1 cellular context compared by ENCODE assay signal in the genomic region with DNA sequence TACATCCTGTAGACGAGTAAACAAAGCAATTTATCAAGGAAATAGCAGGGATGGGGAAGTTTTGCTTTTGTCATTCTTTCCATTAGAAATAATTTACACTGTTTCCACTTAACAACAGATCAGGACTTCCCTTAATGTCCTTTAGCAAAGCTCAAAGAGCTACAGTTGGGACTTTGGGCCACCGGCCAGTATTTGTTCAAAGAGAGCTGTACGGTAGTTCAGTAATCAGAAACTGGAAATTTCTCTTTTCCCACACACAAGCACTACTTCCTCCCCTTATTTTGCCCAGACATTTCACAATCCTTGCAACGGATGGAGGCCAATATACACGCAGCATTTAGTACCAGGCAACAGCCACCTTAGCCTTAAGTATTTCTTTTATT.
TF ChIP-seq lines count a peak whose summit lies in the region.

No MANE protein-coding gene starts in this region.

TF ChIP-seq in HepG2, 621 proteins besides CTCF, POLR2A, EP300 and RAD21 (continued from another document and continues in another):
- TF ChIP-seq ZNF367 (CRISPR knock-in tag; IDR thresholded peaks at IDR 0.05; ENCODE audit: borderline replicate concordance) (no peak), ISL2 (CRISPR knock-in tag; IDR thresholded peaks at IDR 0.05) (peak; percentile 82), ZNF644 (CRISPR knock-in tag; IDR thresholded peaks at IDR 0.05; ENCODE audit: low read depth) (peak; percentile 90), KDM3A (CRISPR knock-in tag; IDR thresholded peaks at IDR 0.05; ENCODE audit: low read depth) (peak; percentile 65), PHF5A (CRISPR knock-in tag; IDR thresholded peaks at IDR 0.05; ENCODE audit: low read depth, unreplicated experiment) (peak; percentile 70), CBX2 (IDR thresholded peaks at IDR 0.05; ENCODE audit: low read depth, low read length) (no peak), CBX2 (CRISPR knock-in tag; IDR thresholded peaks at IDR 0.05; ENCODE audit: low read depth) (no peak), YEATS2 (CRISPR knock-in tag; IDR thresholded peaks at IDR 0.05; ENCODE audit: borderline replicate concordance) (peak; percentile 35; the same call in 1 of the 2 replicates), ZKSCAN8 (CRISPR knock-in tag; IDR thresholded peaks at IDR 0.05; ENCODE audit: borderline replicate concordance) (peak; percentile 86), REPIN1 (CRISPR knock-in tag; IDR thresholded peaks at IDR 0.05; ENCODE audit: borderline replicate concordance, low read depth) (peak; percentile 51; the same call in 1 of the 2 replicates), FIP1L1 (IDR thresholded peaks at IDR 0.05; ENCODE audit: borderline replicate concordance, insufficient read depth, low read depth, low read length) (no peak), HNF4A (CRISPR knock-in tag; IDR thresholded peaks at IDR 0.05) (peak; percentile 93), ZNF75D (CRISPR knock-in tag; IDR thresholded peaks at IDR 0.05; ENCODE audit: borderline replicate concordance) (no peak), ZNF614 (CRISPR knock-in tag; IDR thresholded peaks at IDR 0.05; ENCODE audit: borderline replicate concordance) (peak; percentile 93), ZNF331 (CRISPR knock-in tag; IDR thresholded peaks at IDR 0.05) (peak; percentile 83), PLRG1 (conservative IDR thresholded peaks at IDR 0.05) (no peak), SAP130 (CRISPR knock-in tag; IDR thresholded peaks at IDR 0.05; ENCODE audit: low read depth) (peak; percentile 87), ZNF577 (CRISPR knock-in tag; IDR thresholded peaks at IDR 0.05; ENCODE audit: borderline replicate concordance, low read depth) (no peak), TEAD3 (CRISPR knock-in tag; optimal IDR thresholded peaks at IDR 0.05; ENCODE audit: borderline replicate concordance) (peak; percentile 85), KDM6A (CRISPR knock-in tag; IDR thresholded peaks at IDR 0.05; ENCODE audit: low read depth) (peak; percentile 93), PCBP2 (optimal IDR thresholded peaks at IDR 0.05; ENCODE audit: low read depth, low read length, poor library complexity, severe bottlenecking) (no peak), PHF21A (CRISPR knock-in tag; IDR thresholded peaks at IDR 0.05) (peak; percentile 87), ZBTB20 (CRISPR knock-in tag; IDR thresholded peaks at IDR 0.05; ENCODE audit: borderline replicate concordance, low read depth) (peak; percentile 50; the same call in 1 of the 2 replicates), DR1 (CRISPR knock-in tag; IDR thresholded peaks at IDR 0.05) (no peak), ZNF34 (CRISPR knock-in tag; IDR thresholded peaks at IDR 0.05; ENCODE audit: borderline replicate concordance) (no peak), MAFF (IDR thresholded peaks at IDR 0.05; ENCODE audit: low read depth, low read length) (no peak), RELA (CRISPR knock-in tag; IDR thresholded peaks at IDR 0.05) (0 out of 2 replicates have a peak, but pooled peaks have one; percentile 61), TCF12 (IDR thresholded peaks at IDR 0.05) (no peak), TCF12 (CRISPR knock-in tag; IDR thresholded peaks at IDR 0.05) (peak; percentile 68; the same call in 1 of the 2 replicates), HNRNPH1 (optimal IDR thresholded peaks at IDR 0.05; ENCODE audit: low read depth, low read length) (no peak), ZFP41 (CRISPR knock-in tag; IDR thresholded peaks at IDR 0.05; ENCODE audit: borderline replicate concordance) (no peak), RBM39 (IDR thresholded peaks at IDR 0.05; ENCODE audit: low read depth, low read length, poor library complexity, severe bottlenecking) (no peak), IKZF1 (IDR thresholded peaks at IDR 0.05) (no peak), IRF2 (CRISPR knock-in tag; IDR thresholded peaks at IDR 0.05) (peak; percentile 84), ZNF3 (CRISPR knock-in tag; IDR thresholded peaks at IDR 0.05) (no peak), ZNF570 (CRISPR knock-in tag; IDR thresholded peaks at IDR 0.05; ENCODE audit: borderline replicate concordance) (no peak), ZNF484 (CRISPR knock-in tag; IDR thresholded peaks at IDR 0.05; ENCODE audit: borderline replicate concordance, low read depth) (no peak), ZNF720 (CRISPR knock-in tag; IDR thresholded peaks at IDR 0.05) (no peak), HDAC6 (IDR thresholded peaks at IDR 0.05; ENCODE audit: low read depth, low read length) (no peak)
- TF ChIP-seq, protein P1, sequence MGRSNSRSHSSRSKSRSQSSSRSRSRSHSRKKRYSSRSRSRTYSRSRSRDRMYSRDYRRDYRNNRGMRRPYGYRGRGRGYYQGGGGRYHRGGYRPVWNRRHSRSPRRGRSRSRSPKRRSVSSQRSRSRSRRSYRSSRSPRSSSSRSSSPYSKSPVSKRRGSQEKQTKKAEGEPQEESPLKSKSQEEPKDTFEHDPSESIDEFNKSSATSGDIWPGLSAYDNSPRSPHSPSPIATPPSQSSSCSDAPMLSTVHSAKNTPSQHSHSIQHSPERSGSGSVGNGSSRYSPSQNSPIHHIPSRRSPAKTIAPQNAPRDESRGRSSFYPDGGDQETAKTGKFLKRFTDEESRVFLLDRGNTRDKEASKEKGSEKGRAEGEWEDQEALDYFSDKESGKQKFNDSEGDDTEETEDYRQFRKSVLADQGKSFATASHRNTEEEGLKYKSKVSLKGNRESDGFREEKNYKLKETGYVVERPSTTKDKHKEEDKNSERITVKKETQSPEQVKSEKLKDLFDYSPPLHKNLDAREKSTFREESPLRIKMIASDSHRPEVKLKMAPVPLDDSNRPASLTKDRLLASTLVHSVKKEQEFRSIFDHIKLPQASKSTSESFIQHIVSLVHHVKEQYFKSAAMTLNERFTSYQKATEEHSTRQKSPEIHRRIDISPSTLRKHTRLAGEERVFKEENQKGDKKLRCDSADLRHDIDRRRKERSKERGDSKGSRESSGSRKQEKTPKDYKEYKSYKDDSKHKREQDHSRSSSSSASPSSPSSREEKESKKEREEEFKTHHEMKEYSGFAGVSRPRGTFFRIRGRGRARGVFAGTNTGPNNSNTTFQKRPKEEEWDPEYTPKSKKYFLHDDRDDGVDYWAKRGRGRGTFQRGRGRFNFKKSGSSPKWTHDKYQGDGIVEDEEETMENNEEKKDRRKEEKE (IDR thresholded peaks at IDR 0.05), result no peak
- TF ChIP-seq, protein P2, sequence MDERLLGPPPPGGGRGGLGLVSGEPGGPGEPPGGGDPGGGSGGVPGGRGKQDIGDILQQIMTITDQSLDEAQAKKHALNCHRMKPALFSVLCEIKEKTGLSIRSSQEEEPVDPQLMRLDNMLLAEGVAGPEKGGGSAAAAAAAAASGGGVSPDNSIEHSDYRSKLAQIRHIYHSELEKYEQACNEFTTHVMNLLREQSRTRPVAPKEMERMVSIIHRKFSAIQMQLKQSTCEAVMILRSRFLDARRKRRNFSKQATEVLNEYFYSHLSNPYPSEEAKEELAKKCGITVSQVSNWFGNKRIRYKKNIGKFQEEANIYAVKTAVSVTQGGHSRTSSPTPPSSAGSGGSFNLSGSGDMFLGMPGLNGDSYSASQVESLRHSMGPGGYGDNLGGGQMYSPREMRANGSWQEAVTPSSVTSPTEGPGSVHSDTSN (CRISPR knock-in tag; IDR thresholded peaks at IDR 0.05), result no peak
- TF ChIP-seq, protein P3, sequence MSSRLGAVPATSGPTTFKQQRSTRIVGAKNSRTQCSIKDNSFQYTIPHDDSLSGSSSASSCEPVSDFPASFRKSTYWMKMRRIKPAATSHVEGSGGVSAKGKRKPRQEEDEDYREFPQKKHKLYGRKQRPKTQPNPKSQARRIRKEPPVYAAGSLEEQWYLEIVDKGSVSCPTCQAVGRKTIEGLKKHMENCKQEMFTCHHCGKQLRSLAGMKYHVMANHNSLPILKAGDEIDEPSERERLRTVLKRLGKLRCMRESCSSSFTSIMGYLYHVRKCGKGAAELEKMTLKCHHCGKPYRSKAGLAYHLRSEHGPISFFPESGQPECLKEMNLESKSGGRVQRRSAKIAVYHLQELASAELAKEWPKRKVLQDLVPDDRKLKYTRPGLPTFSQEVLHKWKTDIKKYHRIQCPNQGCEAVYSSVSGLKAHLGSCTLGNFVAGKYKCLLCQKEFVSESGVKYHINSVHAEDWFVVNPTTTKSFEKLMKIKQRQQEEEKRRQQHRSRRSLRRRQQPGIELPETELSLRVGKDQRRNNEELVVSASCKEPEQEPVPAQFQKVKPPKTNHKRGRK (CRISPR knock-in tag; IDR thresholded peaks at IDR 0.05), result no peak
- TF ChIP-seq, protein P4, sequence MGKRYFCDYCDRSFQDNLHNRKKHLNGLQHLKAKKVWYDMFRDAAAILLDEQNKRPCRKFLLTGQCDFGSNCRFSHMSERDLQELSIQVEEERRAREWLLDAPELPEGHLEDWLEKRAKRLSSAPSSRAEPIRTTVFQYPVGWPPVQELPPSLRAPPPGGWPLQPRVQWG (CRISPR knock-in tag; IDR thresholded peaks at IDR 0.05; ENCODE audit: borderline replicate concordance, low read depth), result no peak
- TF ChIP-seq, protein P5, sequence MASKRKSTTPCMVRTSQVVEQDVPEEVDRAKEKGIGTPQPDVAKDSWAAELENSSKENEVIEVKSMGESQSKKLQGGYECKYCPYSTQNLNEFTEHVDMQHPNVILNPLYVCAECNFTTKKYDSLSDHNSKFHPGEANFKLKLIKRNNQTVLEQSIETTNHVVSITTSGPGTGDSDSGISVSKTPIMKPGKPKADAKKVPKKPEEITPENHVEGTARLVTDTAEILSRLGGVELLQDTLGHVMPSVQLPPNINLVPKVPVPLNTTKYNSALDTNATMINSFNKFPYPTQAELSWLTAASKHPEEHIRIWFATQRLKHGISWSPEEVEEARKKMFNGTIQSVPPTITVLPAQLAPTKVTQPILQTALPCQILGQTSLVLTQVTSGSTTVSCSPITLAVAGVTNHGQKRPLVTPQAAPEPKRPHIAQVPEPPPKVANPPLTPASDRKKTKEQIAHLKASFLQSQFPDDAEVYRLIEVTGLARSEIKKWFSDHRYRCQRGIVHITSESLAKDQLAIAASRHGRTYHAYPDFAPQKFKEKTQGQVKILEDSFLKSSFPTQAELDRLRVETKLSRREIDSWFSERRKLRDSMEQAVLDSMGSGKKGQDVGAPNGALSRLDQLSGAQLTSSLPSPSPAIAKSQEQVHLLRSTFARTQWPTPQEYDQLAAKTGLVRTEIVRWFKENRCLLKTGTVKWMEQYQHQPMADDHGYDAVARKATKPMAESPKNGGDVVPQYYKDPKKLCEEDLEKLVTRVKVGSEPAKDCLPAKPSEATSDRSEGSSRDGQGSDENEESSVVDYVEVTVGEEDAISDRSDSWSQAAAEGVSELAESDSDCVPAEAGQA (IDR thresholded peaks at IDR 0.05; ENCODE audit: low read depth), result no peak
- TF ChIP-seq, protein P5 (CRISPR knock-in tag; IDR thresholded peaks at IDR 0.05; ENCODE audit: borderline replicate concordance), result no peak
- TF ChIP-seq, protein P6, sequence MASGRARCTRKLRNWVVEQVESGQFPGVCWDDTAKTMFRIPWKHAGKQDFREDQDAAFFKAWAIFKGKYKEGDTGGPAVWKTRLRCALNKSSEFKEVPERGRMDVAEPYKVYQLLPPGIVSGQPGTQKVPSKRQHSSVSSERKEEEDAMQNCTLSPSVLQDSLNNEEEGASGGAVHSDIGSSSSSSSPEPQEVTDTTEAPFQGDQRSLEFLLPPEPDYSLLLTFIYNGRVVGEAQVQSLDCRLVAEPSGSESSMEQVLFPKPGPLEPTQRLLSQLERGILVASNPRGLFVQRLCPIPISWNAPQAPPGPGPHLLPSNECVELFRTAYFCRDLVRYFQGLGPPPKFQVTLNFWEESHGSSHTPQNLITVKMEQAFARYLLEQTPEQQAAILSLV (CRISPR knock-in tag; IDR thresholded peaks at IDR 0.05; ENCODE audit: borderline replicate concordance), result no peak
- TF ChIP-seq, protein P7, sequence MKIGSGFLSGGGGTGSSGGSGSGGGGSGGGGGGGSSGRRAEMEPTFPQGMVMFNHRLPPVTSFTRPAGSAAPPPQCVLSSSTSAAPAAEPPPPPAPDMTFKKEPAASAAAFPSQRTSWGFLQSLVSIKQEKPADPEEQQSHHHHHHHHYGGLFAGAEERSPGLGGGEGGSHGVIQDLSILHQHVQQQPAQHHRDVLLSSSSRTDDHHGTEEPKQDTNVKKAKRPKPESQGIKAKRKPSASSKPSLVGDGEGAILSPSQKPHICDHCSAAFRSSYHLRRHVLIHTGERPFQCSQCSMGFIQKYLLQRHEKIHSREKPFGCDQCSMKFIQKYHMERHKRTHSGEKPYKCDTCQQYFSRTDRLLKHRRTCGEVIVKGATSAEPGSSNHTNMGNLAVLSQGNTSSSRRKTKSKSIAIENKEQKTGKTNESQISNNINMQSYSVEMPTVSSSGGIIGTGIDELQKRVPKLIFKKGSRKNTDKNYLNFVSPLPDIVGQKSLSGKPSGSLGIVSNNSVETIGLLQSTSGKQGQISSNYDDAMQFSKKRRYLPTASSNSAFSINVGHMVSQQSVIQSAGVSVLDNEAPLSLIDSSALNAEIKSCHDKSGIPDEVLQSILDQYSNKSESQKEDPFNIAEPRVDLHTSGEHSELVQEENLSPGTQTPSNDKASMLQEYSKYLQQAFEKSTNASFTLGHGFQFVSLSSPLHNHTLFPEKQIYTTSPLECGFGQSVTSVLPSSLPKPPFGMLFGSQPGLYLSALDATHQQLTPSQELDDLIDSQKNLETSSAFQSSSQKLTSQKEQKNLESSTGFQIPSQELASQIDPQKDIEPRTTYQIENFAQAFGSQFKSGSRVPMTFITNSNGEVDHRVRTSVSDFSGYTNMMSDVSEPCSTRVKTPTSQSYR (CRISPR knock-in tag; IDR thresholded peaks at IDR 0.05; ENCODE audit: borderline replicate concordance), result peak; percentile 34; the same call in 1 of the 2 replicates
- TF ChIP-seq, protein P8, sequence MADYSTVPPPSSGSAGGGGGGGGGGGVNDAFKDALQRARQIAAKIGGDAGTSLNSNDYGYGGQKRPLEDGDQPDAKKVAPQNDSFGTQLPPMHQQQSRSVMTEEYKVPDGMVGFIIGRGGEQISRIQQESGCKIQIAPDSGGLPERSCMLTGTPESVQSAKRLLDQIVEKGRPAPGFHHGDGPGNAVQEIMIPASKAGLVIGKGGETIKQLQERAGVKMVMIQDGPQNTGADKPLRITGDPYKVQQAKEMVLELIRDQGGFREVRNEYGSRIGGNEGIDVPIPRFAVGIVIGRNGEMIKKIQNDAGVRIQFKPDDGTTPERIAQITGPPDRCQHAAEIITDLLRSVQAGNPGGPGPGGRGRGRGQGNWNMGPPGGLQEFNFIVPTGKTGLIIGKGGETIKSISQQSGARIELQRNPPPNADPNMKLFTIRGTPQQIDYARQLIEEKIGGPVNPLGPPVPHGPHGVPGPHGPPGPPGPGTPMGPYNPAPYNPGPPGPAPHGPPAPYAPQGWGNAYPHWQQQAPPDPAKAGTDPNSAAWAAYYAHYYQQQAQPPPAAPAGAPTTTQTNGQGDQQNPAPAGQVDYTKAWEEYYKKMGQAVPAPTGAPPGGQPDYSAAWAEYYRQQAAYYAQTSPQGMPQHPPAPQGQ (CRISPR knock-in tag; IDR thresholded peaks at IDR 0.05; ENCODE audit: borderline replicate concordance), result no peak
